Comparison of ENCODE assay signal across 24 cellular contexts in the genomic region with DNA sequence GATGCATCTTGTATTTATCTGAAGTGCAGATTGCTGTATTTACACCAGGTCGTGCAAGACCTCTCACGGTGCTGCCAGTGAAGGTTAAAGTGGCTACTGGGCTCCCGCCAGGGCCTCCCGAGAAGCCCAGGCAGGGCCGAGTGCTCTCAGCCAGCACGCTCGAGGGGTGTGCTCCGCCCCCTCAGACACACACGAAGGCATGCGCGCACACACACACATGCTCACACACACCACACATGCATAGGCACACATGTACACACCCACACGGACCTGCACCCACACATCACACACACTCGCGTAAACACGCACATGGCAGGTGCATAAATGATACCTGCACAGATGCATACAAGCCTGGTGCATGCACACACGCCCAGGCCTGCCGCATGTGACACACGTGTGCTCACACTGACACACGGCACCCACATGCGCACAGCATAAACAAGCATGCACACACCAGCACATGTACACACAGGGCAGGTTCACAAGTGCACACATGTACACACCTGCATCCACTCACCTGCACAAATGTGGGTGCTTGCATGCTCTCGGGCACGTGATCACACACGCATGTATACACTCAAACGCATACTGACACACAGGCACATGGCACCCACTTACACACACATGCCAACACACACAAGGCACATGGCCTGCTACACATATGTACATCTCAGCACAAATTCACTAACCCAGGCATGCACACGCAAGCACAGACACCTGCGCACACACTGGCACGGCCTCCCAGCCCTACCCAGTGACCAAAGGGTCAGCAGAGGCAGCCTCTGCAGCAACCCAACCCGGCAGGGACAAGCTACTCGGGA.
"Had no signal": no experiment of that assay in that cellular context is flagged by ENCODE, and none has a peak within 500 bp of the region (broad histone marks: within the 10 kb centered on the region; RNA-seq: fewer than 3 reads in every experiment).

No MANE protein-coding gene starts in this region.

- H3K27ac ChIP-seq: gastrocnemius medialis, heart left ventricle, neutrophil, pancreas, thoracic aorta had no signal

- FAIRE-seq: colon, endometrium, pancreas, urothelium cell line had no signal

- H3K36me3 ChIP-seq: gastrocnemius medialis, heart left ventricle, neutrophil, pancreas, thoracic aorta had no signal

- H3K4me3 ChIP-seq: gastrocnemius medialis, heart left ventricle, pancreas, thoracic aorta had no signal

- H3K9me3 ChIP-seq: gastrocnemius medialis, neutrophil, pancreas, thoracic aorta had no signal

- ATAC-seq: activated CD8-positive, alpha-beta T cell treated with anti-CD3 and anti-CD28 coated beads, Interleukin-2, amount 10 ng/mL, durations not matched to agents 7 days and 5 days; activated naive CD8-positive, alpha-beta T cell treated with anti-CD3 and anti-CD28 coated beads, Interleukin-2, amount 50 U/mL, for 24 hours; gastrocnemius medialis; naive thymus-derived CD8-positive, alpha-beta T cell; pancreas; sciatic nerve; stimulated activated memory B cell treated with anti-CD40 and anti-IgM and Interleukin-4, amounts not matched to agents 10 μg/mL and 1 μg/mL and 100 μg/mL, for 72 hours had no signal

- DNase-seq: activated CD4-positive, alpha-beta T cell treated with anti-CD3 and anti-CD28 coated beads for 48 hours; activated CD4-positive, CD25-positive, alpha-beta regulatory T cell; activated CD8-positive, alpha-beta T cell treated with anti-CD3 and anti-CD28 coated beads, Interleukin-2, amount 10 ng/mL, durations not matched to agents 7 days and 5 days; activated naive CD4-positive, alpha-beta T cell treated with anti-CD3 and anti-CD28 coated beads, Interleukin-2, amount 10 ng/mL, durations not matched to agents 7 days and 5 days; activated naive CD8-positive, alpha-beta T cell treated with anti-CD3 and anti-CD28 coated beads, Interleukin-2, amount 50 U/mL, for 24 hours; activated T-cell treated with anti-CD3 and anti-CD28 coated beads, Interleukin-2, amount 50 U/mL, for 24 hours; anterior cingulate cortex; central memory CD4-positive, alpha-beta T cell; erythroblast; gastrocnemius medialis; kidney glomerular epithelial cell; mesendoderm; stimulated activated CD4-positive, alpha-beta T cell treated with anti-CD3 and anti-CD28 coated beads, Interleukin-4, amount 100 ng/mL, for 4 hours; T1000 had no signal

- H3K27me3 ChIP-seq: heart left ventricle, neutrophil, pancreas had no signal

- H3K4me1 ChIP-seq: gastrocnemius medialis, pancreas had no signal
